Comparison of ENCODE assay signal across 11 cellular contexts in the genomic region with DNA sequence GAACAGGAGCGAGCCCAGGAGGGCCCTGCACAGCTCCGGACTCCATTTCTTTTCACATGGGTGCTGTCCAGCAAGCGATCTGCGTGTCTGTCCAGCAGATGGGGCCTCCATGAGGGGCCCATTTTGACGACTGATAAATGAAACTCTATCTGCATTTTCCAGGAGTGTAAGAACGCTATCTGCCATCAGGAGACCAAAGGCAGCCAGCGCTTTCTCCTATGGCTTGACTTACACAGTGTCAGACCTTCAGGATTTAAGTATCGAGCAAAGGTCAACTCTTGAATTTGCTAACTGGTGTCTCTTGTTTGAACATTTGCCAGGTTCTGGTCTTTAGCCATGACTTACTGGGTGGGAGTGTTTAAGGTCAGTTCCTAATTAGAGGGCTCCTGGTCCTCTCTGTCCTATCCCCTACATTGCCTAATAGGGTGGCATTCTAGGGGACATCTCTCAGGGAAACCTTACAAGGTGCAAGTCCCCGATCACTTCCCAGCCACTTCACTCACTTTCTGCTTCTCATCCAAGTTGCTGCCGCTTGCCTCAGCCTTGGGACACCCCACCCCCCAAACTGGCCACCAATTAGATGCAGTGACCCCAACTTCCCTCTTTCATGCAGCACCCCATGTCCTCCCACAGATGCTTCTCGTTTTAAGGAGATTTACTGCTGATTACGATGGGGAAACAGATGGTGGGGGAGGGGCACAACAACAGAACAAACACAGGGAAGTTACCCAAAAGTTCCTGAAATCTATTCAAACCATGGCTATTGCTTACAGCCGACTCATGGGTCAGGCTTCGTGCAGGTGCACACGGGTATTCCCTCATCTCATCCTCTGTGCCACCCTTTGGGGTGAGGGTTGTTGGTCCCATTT. TPM values are rescaled to one million over a fixed set of nuclear protein-coding genes. Genes with fewer than 3 reads are reported as not detected.
DNase-seq lines count a peak whose midpoint lies in the region; ATAC-seq and TF ChIP-seq lines count a peak whose summit lies in the region.
"Had no signal": no experiment of that assay in that cellular context is flagged by ENCODE, and none has a peak within 500 bp of the region (broad histone marks: within the 10 kb centered on the region; RNA-seq: fewer than 3 reads in every experiment).

No MANE protein-coding gene starts in this region.

- no peak for TF ChIP-seq CTCF in glutamatergic neuron (IDR thresholded peaks at IDR 0.05; ENCODE audit: partially characterized antibody, unreplicated experiment)
- no peak for TF ChIP-seq CTCF in endothelial cell (IDR thresholded peaks at IDR 0.05; ENCODE audit: unreplicated experiment)

- peak overlapping the region; percentile 55 for H3K4me3 Mint-ChIP-seq in glutamatergic neuron (ENCODE audit: unreplicated experiment)
- H3K4me3 Mint-ChIP-seq in endothelial cell (ENCODE audit: unreplicated experiment): no peak overlapping the region

- no peaks in the 10 kb centered on the region for H3K36me3 Mint-ChIP-seq in glutamatergic neuron (ENCODE audit: unreplicated experiment)
- H3K36me3 Mint-ChIP-seq in endothelial cell (ENCODE audit: low read depth, unreplicated experiment): peaks cover 23% of the 10 kb centered on the region

- peaks cover 29% of the 10 kb centered on the region for H3K4me1 Mint-ChIP-seq in glutamatergic neuron (ENCODE audit: low read depth, unreplicated experiment)
- peaks cover 44% of the 10 kb centered on the region for H3K4me1 Mint-ChIP-seq in endothelial cell (ENCODE audit: unreplicated experiment)

- H3K27me3 Mint-ChIP-seq in glutamatergic neuron (ENCODE audit: unreplicated experiment) (peaks cover 4% of the 10 kb centered on the region), endothelial cell (ENCODE audit: unreplicated experiment) (peaks cover 7% of the 10 kb centered on the region)

- H3K27ac Mint-ChIP-seq in glutamatergic neuron (ENCODE audit: unreplicated experiment): peak overlapping the region; percentile 92
- H3K27ac Mint-ChIP-seq in endothelial cell (ENCODE audit: unreplicated experiment): no peak overlapping the region

- ATAC-seq in HG03108 (IDR thresholded peaks at IDR 0.05; ENCODE audit: unreplicated experiment): no peak
- ATAC-seq in GM18502 (IDR thresholded peaks at IDR 0.05; ENCODE audit: poor library complexity, unreplicated experiment): no peak
- no peak for ATAC-seq in GM21619 (IDR thresholded peaks at IDR 0.05; ENCODE audit: unreplicated experiment)

- peaks cover 6% of the 10 kb centered on the region for H3K9me3 Mint-ChIP-seq in glutamatergic neuron (ENCODE audit: unreplicated experiment)
- H3K9me3 Mint-ChIP-seq in endothelial cell (ENCODE audit: unreplicated experiment): no peaks in the 10 kb centered on the region

- DNase-seq in GF-D8 (lab: John Stamatoyannopoulos, UW) (peak; percentile 95), SIG-M5 (lab: John Stamatoyannopoulos, UW) (peak; percentile 48), glutamatergic neuron (no peak), putamen (ENCODE audit: low spot score) (peak; percentile 61), endothelial cell (ENCODE audit: low spot score) (no peak)
- DNase-seq: activated CD4-positive, alpha-beta T cell treated with anti-CD3 and anti-CD28 coated beads for 48 hours; mesenchymal stem cell; NCI-H2107 had no signal

RNA-seq across cellular contexts. Expression of a gene that starts 20.0 kb away (rescaled TPM):
- total RNA-seq in glutamatergic neuron (ENCODE audit: unreplicated experiment): 0.29 TPM
- total RNA-seq in endothelial cell (ENCODE audit: unreplicated experiment): 86.1 TPM

RNA-seq across cellular contexts. Expression of a gene that starts 33.7 kb away (rescaled TPM):
- total RNA-seq in glutamatergic neuron (ENCODE audit: unreplicated experiment) (not detected), endothelial cell (ENCODE audit: unreplicated experiment) (0.15 TPM)

Comparison
In these comparisons a context has a peak if more than half of its experiments do, and no peak if none do; other contexts are left out.
1. DNase-seq: peak in GF-D8 (single experiment), SIG-M5 (single experiment) and putamen (single experiment); none in glutamatergic neuron (single experiment) and endothelial cell (single experiment).
2. RNA of a gene that starts 20.0 kb away (total RNA-seq): 86.1 TPM in endothelial cell (single experiment); 0.29 TPM in glutamatergic neuron (single experiment); every median in the first group is over 10 times any median in the second.